Comparison of ENCODE assay signal across 25 cellular contexts in genomic region chr3:98887684-98888083, GRCh38. TPM values are rescaled to one million over a fixed set of nuclear protein-coding genes. Genes with fewer than 3 reads are reported as not detected.
DNase-seq lines count a peak whose midpoint lies in the region; ATAC-seq, FAIRE-seq and TF ChIP-seq lines count a peak whose summit lies in the region.
"Had no signal": no experiment of that assay in that cellular context is flagged by ENCODE, and none has a peak within 500 bp of the region (broad histone marks: within the 10 kb centered on the region; RNA-seq: fewer than 3 reads in every experiment).

No MANE protein-coding gene starts in this region.

- H3K27me3 ChIP-seq in HCT116 (ENCODE audit: insufficient read depth, low read length) (no peaks in the 10 kb centered on the region), astrocyte (ENCODE audit: insufficient read depth, low read length) (no peaks in the 10 kb centered on the region), esophagus muscularis mucosa (no peaks in the 10 kb centered on the region)
- H3K27me3 ChIP-seq in CD4-positive, alpha-beta memory T cell (ENCODE audit: insufficient read depth, low read length), result no peaks in the 10 kb centered on the region
- H3K27me3 ChIP-seq: BE2C, MG63 had no signal

- TF ChIP-seq CTCF in A549 (IDR thresholded peaks at IDR 0.05) (no peak), HCT116 (IDR thresholded peaks at IDR 0.05 in 2 of 3, conservative IDR thresholded peaks at IDR 0.05 in 1 of 3; ENCODE audit: borderline replicate concordance in 1 of 3, insufficient read depth in 1 of 3, low read depth in 2 of 3, low read length in 2 of 3) (no peak), astrocyte (IDR thresholded peaks at IDR 0.05; ENCODE audit: insufficient read depth, low read depth, low read length) (no peak), nephron (IDR thresholded peaks at IDR 0.05; ENCODE audit: unreplicated experiment in 3 of 3) (no peak), esophagus muscularis mucosa (IDR thresholded peaks at IDR 0.05) (no peak)

- H3K36me3 Mint-ChIP-seq in astrocyte (ENCODE audit: low read depth, unreplicated experiment), result no peaks in the 10 kb centered on the region
- peaks cover 7% of the 10 kb centered on the region for H3K36me3 Mint-ChIP-seq in nephron (ENCODE audit: low read depth)
- H3K36me3 Mint-ChIP-seq in CD4-positive, alpha-beta memory T cell, result no peaks in the 10 kb centered on the region
- H3K36me3 Mint-ChIP-seq: CD14-positive monocyte had no signal

- H3K4me3 ChIP-seq in A549 (peak overlapping the region; percentile 13; the same call in 1 of the 3 replicates), HCT116 (replicated peaks in 1 of 2; ENCODE audit: low read depth in 1 of 2, low read length in 2 of 2) (no peak overlapping the region), astrocyte (ENCODE audit: insufficient read depth, low read depth, low read length) (no peak overlapping the region), esophagus muscularis mucosa (no peak overlapping the region)
- no peak overlapping the region for H3K4me3 ChIP-seq in CD4-positive, alpha-beta memory T cell (ENCODE audit: low read length in 2 of 2)
- H3K4me3 ChIP-seq: GM23338, K562, MG63, PC-9 had no signal

- TF ChIP-seq EP300 in A549 (IDR thresholded peaks at IDR 0.05) (no peak), esophagus muscularis mucosa (IDR thresholded peaks at IDR 0.05) (no peak)

- FAIRE-seq in A549 (lab: Jason Lieb, UNC) (no peak), astrocyte (lab: Jason Lieb, UNC) (no peak)
- FAIRE-seq: D721Med, K562 had no signal

- POLR2A ChIA-PET in A549 (lab: Yijun Ruan, JAX) (interaction anchor here (0.8 kb wide), 1 partner anchor 14 kb away, joined by 3 read pairs; the partner anchor contains the start of gene DCBLD2), HCT116 (lab: Charles Lee) (interaction anchor here (0.8 to 1.4 kb wide), 3 partner anchors 84 to 95 kb away, joined by 3 to 8 read pairs (median 4); no protein-coding TSS in a partner anchor)
- POLR2A ChIA-PET in CD4-positive, alpha-beta memory T cell (lab: Charles Lee; ENCODE audit: partially characterized antibody), result no interaction called here

- H3K27ac Mint-ChIP-seq in astrocyte (ENCODE audit: unreplicated experiment), result no peak overlapping the region
- peak overlapping the region in 2 of 3 experiments; percentile 0 to 55 for H3K27ac Mint-ChIP-seq in nephron
- no peak overlapping the region for H3K27ac Mint-ChIP-seq in CD4-positive, alpha-beta memory T cell
- H3K27ac Mint-ChIP-seq: CD14-positive monocyte; GM23338; T-helper 1 cell treated with Interleukin-12 subunit alpha and Interleukin-12 subunit beta and Interleukin-4 antibody, amounts not matched to agents 30 μg/mL and 1 μg/mL, for 36 hours had no signal

- DNase-seq in A549 (ENCODE audit: low read depth in 1 of 2, low spot score in 1 of 2) (no peak), HCT116 (ENCODE audit: low read depth, low spot score) (no peak), astrocyte (ENCODE audit: low read depth) (no peak), esophagus muscularis mucosa (ENCODE audit: extremely low spot score) (no peak), D341Med (ENCODE audit: low spot score) (no peak)
- DNase-seq in CD4-positive, alpha-beta memory T cell, result no peak
- DNase-seq: ACHN; BE2C; H9; MG63; NCI-H2029; NCI-H446 treated with DMSO at 0.1 percent for 48 hours; NCI-H526; NCI-H82; NK-92 treated with Interleukin-12 subunit alpha and Interleukin-12 subunit beta, amount 100 ng/mL, for 24 hours; PC-9; SHP77; SW 1271 had no signal

- H3K9me3 ChIP-seq in A549 (no peaks in the 10 kb centered on the region), HCT116 (ENCODE audit: control insufficient read depth in 1 of 2, insufficient read depth in 1 of 2, low read depth in 1 of 2, low read length in 2 of 2) (no peaks in the 10 kb centered on the region), astrocyte (ENCODE audit: insufficient read depth, low read depth, low read length) (no peaks in the 10 kb centered on the region), esophagus muscularis mucosa (no peaks in the 10 kb centered on the region)
- no peaks in the 10 kb centered on the region for H3K9me3 ChIP-seq in CD4-positive, alpha-beta memory T cell (ENCODE audit: control insufficient read depth in 1 of 2, low read length in 2 of 2)

- TF ChIP-seq RAD21 in A549 (conservative IDR thresholded peaks at IDR 0.05 in 1 of 2, IDR thresholded peaks at IDR 0.05 in 1 of 2), result no peak
- no peak for TF ChIP-seq RAD21 in HCT116 (IDR thresholded peaks at IDR 0.05; ENCODE audit: low read depth)

- WGBS in A549 (ENCODE audit: missing lambda C conversion rate), result 21% methylated on average over 1 of the region's 1 CpG
- WGBS in esophagus muscularis mucosa, result 95% methylated on average over 1 of the region's 1 CpG

- H3K4me1 Mint-ChIP-seq in astrocyte (ENCODE audit: low read depth, unreplicated experiment) (peaks cover 42% of the 10 kb centered on the region), nephron (peaks cover 50% of the 10 kb centered on the region)
- H3K4me1 Mint-ChIP-seq in CD4-positive, alpha-beta memory T cell, result no peaks in the 10 kb centered on the region
- H3K4me1 Mint-ChIP-seq: CD14-positive monocyte had no signal

- H3K79me2 ChIP-seq in HCT116 (ENCODE audit: insufficient read depth, low read length) (peaks cover 100% of the 10 kb centered on the region), astrocyte (ENCODE audit: insufficient read depth, low read length) (peaks cover 100% of the 10 kb centered on the region)

- TF ChIP-seq POLR2A in A549 (IDR thresholded peaks at IDR 0.05; ENCODE audit: low read length) (no peak), HCT116 (IDR thresholded peaks at IDR 0.05; ENCODE audit: borderline replicate concordance, extremely low read depth, insufficient read depth, insufficient read length) (no peak), esophagus muscularis mucosa (IDR thresholded peaks at IDR 0.05; ENCODE audit: low read depth) (no peak)

- H2AFZ ChIP-seq in HCT116 (ENCODE audit: low read depth, low read length, poor library complexity, severe bottlenecking) (no peak overlapping the region), astrocyte (ENCODE audit: low read depth, low read length) (no peak overlapping the region)
- H2AFZ ChIP-seq: GM23338, PC-9 had no signal

- H3K4me1 ChIP-seq in A549 (peaks cover 96% of the 10 kb centered on the region), HCT116 (ENCODE audit: control insufficient read depth in 1 of 2, insufficient read depth in 2 of 2, low read length in 2 of 2) (peaks cover 82 to 98% of the 10 kb centered on the region in 2 experiments), astrocyte (ENCODE audit: insufficient read depth, low read length) (peaks cover 82% of the 10 kb centered on the region), esophagus muscularis mucosa (peaks cover 56 to 76% (median 58%) of the 10 kb centered on the region in 4 donors)
- no peaks in the 10 kb centered on the region for H3K4me1 ChIP-seq in CD4-positive, alpha-beta memory T cell (ENCODE audit: insufficient read depth, low read length)

- BruUV-seq in HCT116 (replicated peaks; lab: Mats Ljungman, UMichigan), result no TSS peak

- RAD21 ChIA-PET in HCT116 (lab: Charles Lee; ENCODE audit: low non-redundant PET in 1 of 2, low total read pairs in 2 of 2, uncharacterized antibody in 2 of 2, unreplicated experiment in 2 of 2), result interaction anchor here (1.2 kb wide), 2 partner anchors 98 to 106 kb away, joined by 3 to 5 read pairs; no protein-coding TSS in a partner anchor

- no peaks in the 10 kb centered on the region for H3K9me3 Mint-ChIP-seq in astrocyte (ENCODE audit: unreplicated experiment)
- H3K9me3 Mint-ChIP-seq in nephron, result no peaks in the 10 kb centered on the region
- peaks cover 0 to 4% (median 0%) of the 10 kb centered on the region in 8 donors for H3K9me3 Mint-ChIP-seq in CD4-positive, alpha-beta memory T cell
- H3K9me3 Mint-ChIP-seq: CD14-positive monocyte; GM23338; H9; T-helper 1 cell treated with Interleukin-12 subunit alpha and Interleukin-12 subunit beta and Interleukin-4 antibody, amounts not matched to agents 30 μg/mL and 1 μg/mL, for 36 hours had no signal

- H3K4me3 Mint-ChIP-seq in astrocyte (ENCODE audit: unreplicated experiment), result peak overlapping the region; percentile 40
- no peak overlapping the region for H3K4me3 Mint-ChIP-seq in nephron
- no peak overlapping the region for H3K4me3 Mint-ChIP-seq in CD4-positive, alpha-beta memory T cell
- H3K4me3 Mint-ChIP-seq: CD14-positive monocyte; GM23338; H9; T-helper 1 cell treated with Interleukin-12 subunit alpha and Interleukin-12 subunit beta and Interleukin-4 antibody, amounts not matched to agents 30 μg/mL and 1 μg/mL, for 36 hours had no signal

- no peaks in the 10 kb centered on the region for H3K27me3 Mint-ChIP-seq in astrocyte (ENCODE audit: low read depth, unreplicated experiment)
- no peaks in the 10 kb centered on the region for H3K27me3 Mint-ChIP-seq in nephron (ENCODE audit: low read depth)
- peaks cover 1 to 4% of the 10 kb centered on the region in 2 donors for H3K27me3 Mint-ChIP-seq in CD4-positive, alpha-beta memory T cell

- peaks cover 91% of the 10 kb centered on the region for H4K20me1 ChIP-seq in HCT116 (ENCODE audit: insufficient read depth)
- H4K20me1 ChIP-seq in astrocyte (ENCODE audit: insufficient read depth, low read length), result peaks cover 96% of the 10 kb centered on the region

- intact Hi-C loops in HCT116 (cut with micrococcal nuclease), result no loop called here
- intact Hi-C loops in esophagus muscularis mucosa (cut with DNase I), result no loop called here
- intact Hi-C loops in CD4-positive, alpha-beta memory T cell (cut with micrococcal nuclease), result no loop called here

- CTCF ChIA-PET in A549 (lab: Yijun Ruan, JAX) (interaction anchor here (1.3 to 3.0 kb wide), 4 partner anchors 70 to 107 kb away, joined by 3 to 13 read pairs (median 4); no protein-coding TSS in a partner anchor), HCT116 (lab: Charles Lee) (no interaction called here)
- CTCF ChIA-PET in CD4-positive, alpha-beta memory T cell (lab: Charles Lee; ENCODE audit: partially characterized antibody), result no interaction called here

- H3K4me2 ChIP-seq in A549 (peak overlapping the region; percentile 95), HCT116 (ENCODE audit: low read length) (peak overlapping the region; percentile 47; the same call in 1 of the 2 replicates), astrocyte (ENCODE audit: low read length) (peak overlapping the region; percentile 87)
- H3K4me2 ChIP-seq: GM23338, PC-9 had no signal

- no peak for ATAC-seq in A549
- no peak for ATAC-seq in HCT116
- ATAC-seq: GM23338, K562 had no signal

- H3K9me2 ChIP-seq in HCT116 (ENCODE audit: insufficient read depth), result no peaks in the 10 kb centered on the region

- H3K36me3 ChIP-seq in HCT116 (ENCODE audit: control insufficient read depth in 1 of 2, insufficient read depth in 2 of 2, low read length in 2 of 2) (peaks cover 3 to 64% of the 10 kb centered on the region in 2 experiments; a peak in 3 of 4 replicates), astrocyte (ENCODE audit: insufficient read depth, low read length) (peaks cover 30% of the 10 kb centered on the region), esophagus muscularis mucosa (no peaks in the 10 kb centered on the region)
- H3K36me3 ChIP-seq in CD4-positive, alpha-beta memory T cell (ENCODE audit: insufficient read depth, low read length), result no peaks in the 10 kb centered on the region
- H3K36me3 ChIP-seq: BE2C had no signal

- peak overlapping the region; percentile 13; the same call in 1 of the 2 replicates for H3K9ac ChIP-seq in HCT116 (ENCODE audit: low read length)
- H3K9ac ChIP-seq in astrocyte (ENCODE audit: low read length), result peak overlapping the region; percentile 47

- H3K27ac ChIP-seq in A549 (peak overlapping the region in 1 of 2 experiments; percentile 61; a peak in 3 of 6 replicates), HCT116 (ENCODE audit: low read depth, low read length) (peak overlapping the region; percentile 99), astrocyte (ENCODE audit: low read depth, low read length) (no peak overlapping the region), esophagus muscularis mucosa (replicated peaks in 1 of 4) (no peak overlapping the region)
- no peak overlapping the region for H3K27ac ChIP-seq in CD4-positive, alpha-beta memory T cell (ENCODE audit: low read depth, low read length)
- H3K27ac ChIP-seq: HL-60, PC-9 had no signal

RNA-seq across cellular contexts. Expression of gene DCBLD2, which starts 13.8 kb away (rescaled TPM):
- 582 and 623 TPM in 2 replicates for polyA plus RNA-seq in A549 (2011; rRNA removed)
- polyA plus RNA-seq in A549 (2012; cell fraction: cytosol; rRNA removed), result 93.1 and 105 TPM in 2 replicates
- 87.3 and 98.2 TPM in 2 replicates for polyA plus RNA-seq in A549 (2012; cell fraction: nucleus; rRNA removed)
- polyA plus RNA-seq in A549 (2017; fragmentation: RNase III; extraction: RNeasy Plus Mini Kit Qiagen cat#74134 plus additional on column Dnase treatment), result 266 to 276 TPM (median 272 TPM) in 3 replicates
- 413 and 418 TPM in 2 replicates for polyA minus RNA-seq in A549 (2011; rRNA and poly(A)+ RNA removed)
- 532 TPM for total RNA-seq in HCT116 (2021; ENCODE audit: unreplicated experiment)
- polyA plus RNA-seq in HCT116 (2012), result 106 and 160 TPM in 2 replicates
- 214 and 243 TPM in 2 replicates for total RNA-seq in astrocyte
- total RNA-seq in esophagus muscularis mucosa, result 10 to 100 TPM; 37.3 to 48.4 (median 46.6) TPM
- 1 to 10 TPM; 1.7 to 2.5 TPM for total RNA-seq in CD4-positive, alpha-beta memory T cell
- polyA plus RNA-seq in CD4-positive, alpha-beta memory T cell, result 1 to 10 TPM in 1 of 2 donors, under 1 TPM in 1; 0.52 to 1.2 TPM

Comparison
In these comparisons a context has a peak if more than half of its experiments do, and no peak if none do; other contexts are left out.
1. H3K27ac Mint-ChIP-seq: peak in nephron (2 of 3); none in astrocyte (single experiment) and CD4-positive, alpha-beta memory T cell (0 of 7).
2. RNA of gene DCBLD2, which starts 13.8 kb away (total RNA-seq): 532 TPM in HCT116 (single experiment), 214 to 243 TPM in astrocyte and 37.3 to 48.4 TPM in esophagus muscularis mucosa; 1.7 to 2.5 TPM in CD4-positive, alpha-beta memory T cell; every median in the first group is over 10 times any median in the second.
3. Peak in every context shown above with its lines, with median percentiles within 50 percentile points of each other: H3K4me2 ChIP-seq.